ENCODE assay signal across 39 cellular contexts in the genomic region with DNA sequence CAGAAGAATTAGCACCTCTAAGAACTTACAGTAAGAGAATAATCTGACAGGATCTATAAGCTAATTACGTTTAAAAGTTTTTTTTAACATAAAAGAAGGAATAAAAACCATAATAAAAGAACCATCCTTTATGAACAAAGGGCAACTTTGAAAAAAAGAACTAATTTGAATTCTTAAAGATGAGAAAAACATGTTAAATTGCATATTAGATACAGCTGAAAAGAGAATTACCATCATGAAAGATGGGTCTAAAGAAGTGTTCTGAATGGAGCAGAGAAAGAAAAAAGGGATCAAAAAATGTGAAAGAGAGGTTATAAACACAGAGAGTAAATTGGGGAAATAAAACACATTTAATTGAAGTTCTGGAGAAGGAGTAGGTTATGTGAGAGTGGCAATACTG. TPM values are rescaled to one million over a fixed set of nuclear protein-coding genes. Genes with fewer than 3 reads are reported as not detected.
"Had no signal": no experiment of that assay in that cellular context is flagged by ENCODE, and none has a peak within 500 bp of the region (broad histone marks: within the 10 kb centered on the region; RNA-seq: fewer than 3 reads in every experiment).

No MANE protein-coding gene starts in this region.

- H3K9me3 ChIP-seq: MG63 had no signal

- H3K4me3 ChIP-seq: MG63 had no signal

- H3K36me3 ChIP-seq: MG63 had no signal

- H3K27me3 ChIP-seq: MG63 had no signal

- DNase-seq: Karpas-422, Kasumi-1, MG63, MM.1S, MV-4-11, NCI-H1048, NCI-H1092, NCI-H1092 treated with DMSO at 0.1 percent for 48 hours, NCI-H1105, NCI-H1105 treated with DMSO at 0.1 percent for 48 hours, NCI-H1417, NCI-H1417 treated with DMSO at 0.1 percent for 48 hours, NCI-H1436, NCI-H1436 treated with DMSO at 0.1 percent for 48 hours, NCI-H146, NCI-H1694, NCI-H1694 treated with DMSO at 0.1 percent for 48 hours, NCI-H187, NCI-H187 treated with DMSO at 0.1 percent for 48 hours, NCI-H1930, NCI-H2029, NCI-H2029 treated with DMSO at 0.1 percent for 48 hours, NCI-H2081, NCI-H2081 treated with DMSO at 0.1 percent for 48 hours, NCI-H2107, NCI-H2171, NCI-H2171 treated with DMSO at 0.1 percent for 48 hours, NCI-H2227 treated with DMSO at 0.1 percent for 48 hours, NCI-H226, NCI-H345, NCI-H446, NCI-H446 treated with DMSO at 0.1 percent for 48 hours, NCI-H510A, NCI-H510A treated with DMSO at 0.1 percent for 48 hours, NCI-H524 had no signal

RNA-seq across cellular contexts. Expression of a gene that starts 45.8 kb away (rescaled TPM):
- total RNA-seq: LHCN-M2, M059J, MCF 10A, NCI-H460 had no signal
